ENCODE assay signal across 8 cellular contexts in genomic region chrX:10119399-10119990, GRCh38. TPM values are rescaled to one million over a fixed set of nuclear protein-coding genes. Genes with fewer than 3 reads are reported as not detected.
DNase-seq lines count a peak whose midpoint lies in the region; ATAC-seq and TF ChIP-seq lines count a peak whose summit lies in the region.

No MANE protein-coding gene starts in this region.

- TF ChIP-seq CTCF in LNCaP clone FGC (IDR thresholded peaks at IDR 0.05; ENCODE audit: control insufficient read depth, extremely low read depth, insufficient read depth) = peak; percentile 93
- TF ChIP-seq CTCF in RWPE1 (conservative IDR thresholded peaks at IDR 0.05; ENCODE audit: low read depth) = peak; percentile 93
- peak; percentile 92 for TF ChIP-seq CTCF in foreskin fibroblast (IDR thresholded peaks at IDR 0.05; ENCODE audit: low read depth, low read length)
- peak in 2 of 3 donors; percentile 100 for TF ChIP-seq CTCF in omental fat pad (IDR thresholded peaks at IDR 0.05)
- TF ChIP-seq CTCF in tibial nerve (IDR thresholded peaks at IDR 0.05) = peak; percentile 93 to 100 (median 100)

- ATAC-seq in GM21515 (IDR thresholded peaks at IDR 0.05; ENCODE audit: unreplicated experiment) (peak; percentile 48), omental fat pad (ENCODE audit: low FRiP score) (peak; percentile 89)

- H3K4me1 ChIP-seq in tibial nerve = no peaks in the 10 kb centered on the region

- peak in 1 of 2 donors; percentile 51 for TF ChIP-seq POLR2A in tibial nerve (IDR thresholded peaks at IDR 0.05)

- no peaks in the 10 kb centered on the region for H3K9me3 ChIP-seq in tibial nerve

- POLR2A ChIA-PET in RWPE1 (lab: Yijun Ruan, JAX; ENCODE audit: low non-redundant PET) = no interaction called here

- no peaks in the 10 kb centered on the region for H3K27me3 ChIP-seq in tibial nerve

- 16 to 17% methylated on average over 16 of the region's 16 CpGs for WGBS in tibial nerve, 2 donors

- CTCF ChIA-PET in RWPE1 (lab: Yijun Ruan, JAX) = interaction anchor here (0.7 to 1.7 kb wide), 7 partner anchors 96 to 394 kb away, joined by 3 to 6 read pairs (median 3); no protein-coding TSS in a partner anchor

- H3K36me3 ChIP-seq in tibial nerve = peaks cover 0 to 25% (median 0%) of the 10 kb centered on the region in 3 donors

- H3K27ac ChIP-seq in RWPE1 = no peak overlapping the region
- H3K27ac ChIP-seq in tibial nerve = peak overlapping the region in 1 of 4 donors; percentile 37

- DNase-seq in CMK (ENCODE audit: low read depth) = peak; percentile 43
- peak; percentile 60 for DNase-seq in LNCaP clone FGC (ENCODE audit: low read depth)
- peak; percentile 20 for DNase-seq in RWPE1 (ENCODE audit: low spot score)
- peak; percentile 40 for DNase-seq in activated effector memory CD4-positive, alpha-beta T cell treated with Interleukin-2 at 50 U/mL for 16 hours
- DNase-seq in foreskin fibroblast = peak; percentile 45 to 77
- DNase-seq in omental fat pad (ENCODE audit: low spot score) = peak; percentile 85
- peak; percentile 37 to 92 for DNase-seq in tibial nerve (ENCODE audit: low spot score in 2 of 2)

- no peak overlapping the region for H3K4me3 ChIP-seq in LNCaP clone FGC (ENCODE audit: low read depth, low read length)
- H3K4me3 ChIP-seq in foreskin fibroblast (ENCODE audit: low read depth in 1 of 2, low read length in 2 of 2) = no peak overlapping the region
- H3K4me3 ChIP-seq in tibial nerve = no peak overlapping the region

- TF ChIP-seq EP300 in tibial nerve (IDR thresholded peaks at IDR 0.05) = peak in 1 of 2 donors; percentile 96

RNA-seq across cellular contexts. Expression of gene CLCN4, which starts 37.3 kb away (rescaled TPM):
- total RNA-seq in omental fat pad = 1 to 10 TPM; 1.2 to 3.9 (median 2.3) TPM
- total RNA-seq in tibial nerve = 1 to 10 TPM; 3.9 to 6.7 (median 5.3) TPM

Comparison
In these comparisons a context has a peak if more than half of its experiments do, and no peak if none do; other contexts are left out.
1. DNase-seq: peak in every context shown above with its lines; median percentile 85 in omental fat pad; 64 in tibial nerve; 61 in foreskin fibroblast; 60 in LNCaP clone FGC; 43 in CMK; 40 in activated effector memory CD4-positive, alpha-beta T cell treated with Interleukin-2 at 50 U/mL for 16 hours; 20 in RWPE1.